In genomic region chr17:978110-979093, GRCh38 we compare ENCODE assay signal across 8 cellular contexts. TPM values are rescaled to one million over a fixed set of nuclear protein-coding genes. Genes with fewer than 3 reads are reported as not detected.
DNase-seq lines count a peak whose midpoint lies in the region; ATAC-seq and TF ChIP-seq lines count a peak whose summit lies in the region.

No MANE protein-coding gene starts in this region.

- H3K4me2 ChIP-seq in BLaER1 treated with 17β-estradiol and CSF1 and Interleukin-3, amounts not matched to agents 10 nM and 100 nM = peak overlapping the region; percentile 81 to 96 (median 87)

- no peaks in the 10 kb centered on the region for H3K27me3 ChIP-seq in BLaER1 treated with 17β-estradiol and CSF1 and Interleukin-3, amounts not matched to agents 10 nM and 100 nM

- H4K20me1 ChIP-seq in BLaER1 treated with 17β-estradiol and CSF1 and Interleukin-3, amounts not matched to agents 10 nM and 100 nM = peaks cover 0 to 56% (median 4%) of the 10 kb centered on the region in 11 experiments; a peak in 9 of 22 replicates

- in situ Hi-C loops in KBM-7 (cut with MboI; ENCODE audit: low pct_unique_long_range_greater_than_20kb, low sequenced_read_pairs) = no loop called here

- H3K9me3 Mint-ChIP-seq in dendritic cell treated with granulocyte-macrophage colony-stimulating factor and Interleukin-4, amounts not matched to agents 40 ng/mL and 50 ng/mL, for 4 days = no peaks in the 10 kb centered on the region

- ATAC-seq in mucosa of descending colon = no peak
- ATAC-seq in GM19328 (IDR thresholded peaks at IDR 0.05; ENCODE audit: unreplicated experiment) = no peak
- ATAC-seq in HG03460 (IDR thresholded peaks at IDR 0.05; ENCODE audit: unreplicated experiment) = no peak

- peak overlapping the region; percentile 49 for H3K4me3 Mint-ChIP-seq in dendritic cell treated with granulocyte-macrophage colony-stimulating factor and Interleukin-4, amounts not matched to agents 40 ng/mL and 50 ng/mL, for 4 days

- peak overlapping the region; percentile 76 to 95 (median 88) for H3K9ac ChIP-seq in BLaER1 treated with 17β-estradiol and CSF1 and Interleukin-3, amounts not matched to agents 10 nM and 100 nM

- DNase-seq in KBM-7 = peak; percentile 42
- DNase-seq in mucosa of descending colon = peak in 1 of 3 donors; percentile 38
- no peak for DNase-seq in pons (ENCODE audit: low spot score)
- DNase-seq in foreskin melanocyte = no peak

- peak overlapping the region; percentile 75 to 92 (median 86) for H3K4me3 ChIP-seq in BLaER1 treated with 17β-estradiol and CSF1 and Interleukin-3, amounts not matched to agents 10 nM and 100 nM
- H3K4me3 ChIP-seq in mucosa of descending colon = peak overlapping the region; percentile 11

- no peaks in the 10 kb centered on the region for H3K9me3 ChIP-seq in BLaER1 treated with 17β-estradiol and CSF1 and Interleukin-3, amounts not matched to agents 10 nM and 100 nM (replicated peaks in 1 of 11)
- no peaks in the 10 kb centered on the region for H3K9me3 ChIP-seq in mucosa of descending colon

- no peak for TF ChIP-seq CTCF in mucosa of descending colon (IDR thresholded peaks at IDR 0.05)

- peaks cover 0 to 21% (median 0%) of the 10 kb centered on the region in 11 experiments; a peak in 6 of 22 replicates for H3K36me3 ChIP-seq in BLaER1 treated with 17β-estradiol and CSF1 and Interleukin-3, amounts not matched to agents 10 nM and 100 nM
- H3K36me3 ChIP-seq in mucosa of descending colon (ENCODE audit: low read depth) = no peaks in the 10 kb centered on the region

- H3K36me3 Mint-ChIP-seq in dendritic cell treated with granulocyte-macrophage colony-stimulating factor and Interleukin-4, amounts not matched to agents 40 ng/mL and 50 ng/mL, for 4 days (ENCODE audit: low read depth) = no peaks in the 10 kb centered on the region

- peaks cover 39 to 71% (median 53%) of the 10 kb centered on the region in 10 experiments for H3K4me1 ChIP-seq in BLaER1 treated with 17β-estradiol and CSF1 and Interleukin-3, amounts not matched to agents 10 nM and 100 nM
- H3K4me1 ChIP-seq in mucosa of descending colon (ENCODE audit: low read depth) = peaks cover 16% of the 10 kb centered on the region

- no peak overlapping the region for H3K27ac Mint-ChIP-seq in dendritic cell treated with granulocyte-macrophage colony-stimulating factor and Interleukin-4, amounts not matched to agents 40 ng/mL and 50 ng/mL, for 4 days

- intact Hi-C loops in dendritic cell treated with granulocyte-macrophage colony-stimulating factor and Interleukin-4, amounts not matched to agents 40 ng/mL and 50 ng/mL, for 4 days (cut with micrococcal nuclease) = no loop called here
- intact Hi-C loops in mucosa of descending colon (cut with DNase I, micrococcal nuclease) = no loop called here

- peak overlapping the region in 10 of 11 experiments; percentile 42 to 87 (median 82); a peak in 19 of 22 replicates for H3K27ac ChIP-seq in BLaER1 treated with 17β-estradiol and CSF1 and Interleukin-3, amounts not matched to agents 10 nM and 100 nM

- H3K4me1 Mint-ChIP-seq in dendritic cell treated with granulocyte-macrophage colony-stimulating factor and Interleukin-4, amounts not matched to agents 40 ng/mL and 50 ng/mL, for 4 days (ENCODE audit: low read depth) = peaks cover 32% of the 10 kb centered on the region

- peaks cover 44% of the 10 kb centered on the region for H3K27me3 Mint-ChIP-seq in dendritic cell treated with granulocyte-macrophage colony-stimulating factor and Interleukin-4, amounts not matched to agents 40 ng/mL and 50 ng/mL, for 4 days

RNA-seq across cellular contexts. Expression of gene NXN, which starts 1.2 kb away (rescaled TPM):
- total RNA-seq in mucosa of descending colon = 10 to 100 TPM in 1 of 3 donors, 1 to 10 TPM in 2; 5.3 to 98.1 (median 9.7) TPM

RNA-seq across cellular contexts. Expression of gene TIMM22, which starts 18.5 kb away (rescaled TPM):
- 10 to 100 TPM in 2 of 3 donors, 1 to 10 TPM in 1; 8.2 to 11.4 (median 10.1) TPM for total RNA-seq in mucosa of descending colon
